1 cellular context compared by ENCODE assay signal in the genomic region with DNA sequence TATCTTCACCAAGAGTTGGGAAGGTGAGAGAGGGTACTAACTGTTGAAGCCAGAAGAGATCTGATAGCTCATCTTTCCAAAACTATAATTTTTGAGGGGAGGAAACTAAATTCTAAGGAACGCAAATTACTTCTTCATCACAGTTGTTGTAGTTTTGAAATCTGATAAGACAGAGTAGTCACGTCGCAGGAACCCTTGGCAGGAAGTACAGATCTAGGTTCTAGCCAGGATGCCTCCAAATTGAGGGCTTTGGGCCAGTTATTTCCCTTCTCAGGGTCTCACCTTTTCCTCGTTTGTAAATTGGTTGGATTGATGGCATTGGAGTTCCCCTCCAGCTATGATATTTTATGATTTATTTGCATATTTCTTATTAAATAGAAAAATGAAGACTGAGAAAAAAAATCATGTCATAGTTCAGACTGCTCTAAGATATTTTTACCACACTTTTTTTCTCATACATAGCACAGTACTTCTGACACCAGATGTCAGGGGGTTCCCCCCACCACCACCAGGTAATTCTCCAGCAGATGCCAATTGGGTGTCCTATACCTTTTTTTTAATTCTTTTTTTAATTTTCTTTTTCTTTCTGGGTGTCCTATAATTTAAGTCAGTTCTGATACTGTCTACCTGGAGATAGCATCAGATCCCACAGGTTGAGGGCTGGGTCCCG.
TF ChIP-seq lines count a peak whose summit lies in the region.

No MANE protein-coding gene starts in this region.

TF ChIP-seq in SK-N-SH, 30 proteins besides CTCF, POLR2A, EP300 and RAD21 (continued from another document):
- TF ChIP-seq, protein P1, sequence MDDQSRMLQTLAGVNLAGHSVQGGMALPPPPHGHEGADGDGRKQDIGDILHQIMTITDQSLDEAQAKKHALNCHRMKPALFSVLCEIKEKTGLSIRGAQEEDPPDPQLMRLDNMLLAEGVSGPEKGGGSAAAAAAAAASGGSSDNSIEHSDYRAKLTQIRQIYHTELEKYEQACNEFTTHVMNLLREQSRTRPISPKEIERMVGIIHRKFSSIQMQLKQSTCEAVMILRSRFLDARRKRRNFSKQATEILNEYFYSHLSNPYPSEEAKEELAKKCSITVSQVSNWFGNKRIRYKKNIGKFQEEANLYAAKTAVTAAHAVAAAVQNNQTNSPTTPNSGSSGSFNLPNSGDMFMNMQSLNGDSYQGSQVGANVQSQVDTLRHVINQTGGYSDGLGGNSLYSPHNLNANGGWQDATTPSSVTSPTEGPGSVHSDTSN (IDR thresholded peaks at IDR 0.05), result no peak
- TF ChIP-seq, protein P2, sequence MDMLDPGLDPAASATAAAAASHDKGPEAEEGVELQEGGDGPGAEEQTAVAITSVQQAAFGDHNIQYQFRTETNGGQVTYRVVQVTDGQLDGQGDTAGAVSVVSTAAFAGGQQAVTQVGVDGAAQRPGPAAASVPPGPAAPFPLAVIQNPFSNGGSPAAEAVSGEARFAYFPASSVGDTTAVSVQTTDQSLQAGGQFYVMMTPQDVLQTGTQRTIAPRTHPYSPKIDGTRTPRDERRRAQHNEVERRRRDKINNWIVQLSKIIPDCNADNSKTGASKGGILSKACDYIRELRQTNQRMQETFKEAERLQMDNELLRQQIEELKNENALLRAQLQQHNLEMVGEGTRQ (IDR thresholded peaks at IDR 0.05; ENCODE audit: borderline replicate concordance, low read depth, low read length), result no peak
- TF ChIP-seq FOXJ3 (CRISPR knock-in tag; IDR thresholded peaks at IDR 0.05) (no peak), ELF1 (IDR thresholded peaks at IDR 0.05) (no peak), YY1 (IDR thresholded peaks at IDR 0.05; ENCODE audit: low read depth) (no peak), GABPA (IDR thresholded peaks at IDR 0.05; ENCODE audit: low read depth) (no peak), SMC3 (IDR thresholded peaks at IDR 0.05; ENCODE audit: low read depth, low read length) (no peak), TAF1 (IDR thresholded peaks at IDR 0.05; ENCODE audit: borderline replicate concordance, low read depth, low read length) (no peak)
